In the genomic region with DNA sequence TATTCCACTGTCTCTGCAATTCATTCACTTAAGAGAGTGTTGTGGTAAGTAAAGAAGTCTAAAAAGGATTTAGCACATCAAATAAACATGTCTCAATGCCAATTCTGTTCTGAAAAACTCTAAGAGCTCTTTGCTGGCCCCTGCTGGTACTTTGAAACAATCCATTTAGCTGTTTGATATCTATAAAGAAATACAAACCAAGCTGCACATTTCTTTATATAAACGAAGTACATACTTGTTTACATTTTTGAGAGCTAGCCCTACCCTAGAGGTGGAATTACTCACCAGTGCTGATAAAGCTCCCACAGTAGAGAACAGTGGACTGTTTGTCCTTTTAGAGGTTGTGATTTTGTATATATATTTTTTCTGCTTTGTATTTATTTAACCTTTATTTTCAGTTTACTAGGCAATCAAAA, we compare ENCODE assay signal across 8 cellular contexts.
DNase-seq lines count a peak whose midpoint lies in the region; ATAC-seq, FAIRE-seq and TF ChIP-seq lines count a peak whose summit lies in the region.

No MANE protein-coding gene starts in this region.

- H3K27ac ChIP-seq in CD4-positive, CD25-positive, alpha-beta regulatory T cell (ENCODE audit: insufficient read depth, low read length, poor library complexity, severe bottlenecking): no peak overlapping the region
- no peak overlapping the region for H3K27ac ChIP-seq in HCT116 (ENCODE audit: low read depth, low read length)
- H3K27ac ChIP-seq in pancreas: no peak overlapping the region

- H3K9me2 ChIP-seq in HCT116 (ENCODE audit: insufficient read depth): no peaks in the 10 kb centered on the region

- no peaks in the 10 kb centered on the region for H3K79me2 ChIP-seq in HCT116 (ENCODE audit: insufficient read depth, low read length)

- no peaks in the 10 kb centered on the region for H3K27me3 Mint-ChIP-seq in CD4-positive, CD25-positive, alpha-beta regulatory T cell

- H3K4me3 Mint-ChIP-seq in CD4-positive, CD25-positive, alpha-beta regulatory T cell: no peak overlapping the region

- TF ChIP-seq RAD21 in HCT116 (IDR thresholded peaks at IDR 0.05; ENCODE audit: low read depth): peak; percentile 35

- RAD21 ChIA-PET in HCT116 (lab: Charles Lee; ENCODE audit: low non-redundant PET in 1 of 2, low total read pairs in 2 of 2, uncharacterized antibody in 2 of 2, unreplicated experiment in 2 of 2): interaction anchor here (0.7 to 1.1 kb wide), 2 partner anchors 10 to 20 kb away, joined by 3 to 5 read pairs; no protein-coding TSS in a partner anchor

- no peak overlapping the region for H3K27ac Mint-ChIP-seq in CD4-positive, CD25-positive, alpha-beta regulatory T cell

- BruUV-seq in HCT116 (replicated peaks; lab: Mats Ljungman, UMichigan): no TSS peak

- peak in 2 of 3 donors; percentile 16 to 57 for DNase-seq in CD4-positive, CD25-positive, alpha-beta regulatory T cell
- peak; percentile 35 for DNase-seq in HCT116 (ENCODE audit: low read depth, low spot score)
- peak; percentile 69 for DNase-seq in RKO (ENCODE audit: low spot score)
- peak in 1 of 6 donors; percentile 15 for DNase-seq in pancreas
- no peak for DNase-seq in cerebellum (ENCODE audit: low spot score)

- POLR2A ChIA-PET in HCT116 (lab: Charles Lee): interaction anchor here (2.0 kb wide), 1 partner anchor 10 kb away, joined by 6 read pairs; no protein-coding TSS in a partner anchor

- TF ChIP-seq POLR2A in HCT116 (IDR thresholded peaks at IDR 0.05; ENCODE audit: borderline replicate concordance, extremely low read depth, insufficient read depth, insufficient read length): no peak

- H3K36me3 Mint-ChIP-seq in CD4-positive, CD25-positive, alpha-beta regulatory T cell: no peaks in the 10 kb centered on the region

- H3K4me3 ChIP-seq in CD4-positive, CD25-positive, alpha-beta regulatory T cell (ENCODE audit: low read depth, low read length): no peak overlapping the region
- H3K4me3 ChIP-seq in HCT116 (replicated peaks in 1 of 2; ENCODE audit: low read depth in 1 of 2, low read length in 2 of 2) (no peak overlapping the region), pancreas (no peak overlapping the region)

- H3K4me1 Mint-ChIP-seq in CD4-positive, CD25-positive, alpha-beta regulatory T cell: peaks cover 0 to 4% (median 2%) of the 10 kb centered on the region in 4 donors

- no peaks in the 10 kb centered on the region for H3K4me1 ChIP-seq in CD4-positive, CD25-positive, alpha-beta regulatory T cell (ENCODE audit: control insufficient read depth, insufficient read depth, low read length, poor library complexity, severe bottlenecking)
- peaks cover 6% of the 10 kb centered on the region in 2 experiments; a peak in 3 of 4 replicates for H3K4me1 ChIP-seq in HCT116 (ENCODE audit: control insufficient read depth in 1 of 2, insufficient read depth in 2 of 2, low read length in 2 of 2)
- H3K4me1 ChIP-seq in pancreas: no peaks in the 10 kb centered on the region

- H3K36me3 ChIP-seq in CD4-positive, CD25-positive, alpha-beta regulatory T cell (ENCODE audit: control insufficient read depth, insufficient read depth, low read length): no peaks in the 10 kb centered on the region
- no peaks in the 10 kb centered on the region for H3K36me3 ChIP-seq in HCT116 (ENCODE audit: control insufficient read depth in 1 of 2, insufficient read depth in 2 of 2, low read length in 2 of 2)
- no peaks in the 10 kb centered on the region for H3K36me3 ChIP-seq in pancreas

- CTCF ChIA-PET in HCT116 (lab: Charles Lee): interaction anchor here (0.9 to 3.4 kb wide), 10 partner anchors 9 to 269 kb away, joined by 3 to 23 read pairs (median 5); no protein-coding TSS in a partner anchor

- ATAC-seq in CD4-positive, CD25-positive, alpha-beta regulatory T cell (ENCODE audit: low read depth in 2 of 2): peak; percentile 18 to 37
- peak; percentile 73 for ATAC-seq in HCT116
- peak; percentile 42 for ATAC-seq in esophagus mucosa
- peak; percentile 43 to 82 (median 70) for ATAC-seq in pancreas
- ATAC-seq in HG03520 (IDR thresholded peaks at IDR 0.05; ENCODE audit: unreplicated experiment): no peak
- no peak for ATAC-seq in GM19467 (IDR thresholded peaks at IDR 0.05; ENCODE audit: unreplicated experiment)

- H3K4me2 ChIP-seq in HCT116 (ENCODE audit: low read length): no peak overlapping the region

- no peak overlapping the region for H2AFZ ChIP-seq in HCT116 (ENCODE audit: low read depth, low read length, poor library complexity, severe bottlenecking)

- no peaks in the 10 kb centered on the region for H3K9me3 ChIP-seq in CD4-positive, CD25-positive, alpha-beta regulatory T cell (ENCODE audit: control insufficient read depth in 2 of 2, low read length in 2 of 2)
- no peaks in the 10 kb centered on the region for H3K9me3 ChIP-seq in HCT116 (ENCODE audit: control insufficient read depth in 1 of 2, insufficient read depth in 1 of 2, low read depth in 1 of 2, low read length in 2 of 2)
- H3K9me3 ChIP-seq in pancreas: no peaks in the 10 kb centered on the region

- intact Hi-C loops in HCT116 (cut with micrococcal nuclease) (no loop called here), pancreas (cut with DNase I) (no loop called here)

- H3K9me3 Mint-ChIP-seq in CD4-positive, CD25-positive, alpha-beta regulatory T cell: no peaks in the 10 kb centered on the region

- H4K20me1 ChIP-seq in HCT116 (ENCODE audit: insufficient read depth): no peaks in the 10 kb centered on the region

- WGBS in pancreas, 2 donors: 0 to 3% methylated on average over 1 of the region's 1 CpG

- TF ChIP-seq CTCF in HCT116 (IDR thresholded peaks at IDR 0.05 in 2 of 3, conservative IDR thresholded peaks at IDR 0.05 in 1 of 3; ENCODE audit: borderline replicate concordance in 1 of 3, insufficient read depth in 1 of 3, low read depth in 2 of 3, low read length in 2 of 3) (peak; percentile 32 to 65 (median 63); a peak in 5 of 6 replicates), pancreas (IDR thresholded peaks at IDR 0.05) (peak in 2 of 4 donors; percentile 26 to 27)

- H3K9ac ChIP-seq in HCT116 (ENCODE audit: low read length): no peak overlapping the region

- FAIRE-seq in pancreas (lab: Jason Lieb, UNC): peak; percentile 82

- H3K27me3 ChIP-seq in CD4-positive, CD25-positive, alpha-beta regulatory T cell (ENCODE audit: control insufficient read depth, insufficient read depth, low read length): no peaks in the 10 kb centered on the region
- H3K27me3 ChIP-seq in HCT116 (ENCODE audit: insufficient read depth, low read length) (no peaks in the 10 kb centered on the region), pancreas (no peaks in the 10 kb centered on the region)

TF ChIP-seq in HCT116, 20 proteins besides CTCF, POLR2A, EP300 and RAD21:
- TF ChIP-seq ATF3 (IDR thresholded peaks at IDR 0.05): no peak
- TF ChIP-seq ELF1 (IDR thresholded peaks at IDR 0.05; ENCODE audit: borderline replicate concordance, low read depth): no peak
- TF ChIP-seq, protein P1, sequence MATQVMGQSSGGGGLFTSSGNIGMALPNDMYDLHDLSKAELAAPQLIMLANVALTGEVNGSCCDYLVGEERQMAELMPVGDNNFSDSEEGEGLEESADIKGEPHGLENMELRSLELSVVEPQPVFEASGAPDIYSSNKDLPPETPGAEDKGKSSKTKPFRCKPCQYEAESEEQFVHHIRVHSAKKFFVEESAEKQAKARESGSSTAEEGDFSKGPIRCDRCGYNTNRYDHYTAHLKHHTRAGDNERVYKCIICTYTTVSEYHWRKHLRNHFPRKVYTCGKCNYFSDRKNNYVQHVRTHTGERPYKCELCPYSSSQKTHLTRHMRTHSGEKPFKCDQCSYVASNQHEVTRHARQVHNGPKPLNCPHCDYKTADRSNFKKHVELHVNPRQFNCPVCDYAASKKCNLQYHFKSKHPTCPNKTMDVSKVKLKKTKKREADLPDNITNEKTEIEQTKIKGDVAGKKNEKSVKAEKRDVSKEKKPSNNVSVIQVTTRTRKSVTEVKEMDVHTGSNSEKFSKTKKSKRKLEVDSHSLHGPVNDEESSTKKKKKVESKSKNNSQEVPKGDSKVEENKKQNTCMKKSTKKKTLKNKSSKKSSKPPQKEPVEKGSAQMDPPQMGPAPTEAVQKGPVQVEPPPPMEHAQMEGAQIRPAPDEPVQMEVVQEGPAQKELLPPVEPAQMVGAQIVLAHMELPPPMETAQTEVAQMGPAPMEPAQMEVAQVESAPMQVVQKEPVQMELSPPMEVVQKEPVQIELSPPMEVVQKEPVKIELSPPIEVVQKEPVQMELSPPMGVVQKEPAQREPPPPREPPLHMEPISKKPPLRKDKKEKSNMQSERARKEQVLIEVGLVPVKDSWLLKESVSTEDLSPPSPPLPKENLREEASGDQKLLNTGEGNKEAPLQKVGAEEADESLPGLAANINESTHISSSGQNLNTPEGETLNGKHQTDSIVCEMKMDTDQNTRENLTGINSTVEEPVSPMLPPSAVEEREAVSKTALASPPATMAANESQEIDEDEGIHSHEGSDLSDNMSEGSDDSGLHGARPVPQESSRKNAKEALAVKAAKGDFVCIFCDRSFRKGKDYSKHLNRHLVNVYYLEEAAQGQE (IDR thresholded peaks at IDR 0.05; ENCODE audit: low read depth): no peak
- TF ChIP-seq SIN3A (IDR thresholded peaks at IDR 0.05; ENCODE audit: low read depth): no peak
- TF ChIP-seq EZH2 (IDR thresholded peaks at IDR 0.05): no peak
- TF ChIP-seq POLR2AphosphoS5 (IDR thresholded peaks at IDR 0.05; ENCODE audit: low read depth, low read length): no peak
- no peak for TF ChIP-seq ZFX (IDR thresholded peaks at IDR 0.05)

Comparison
In these comparisons a context has a peak if more than half of its experiments do, and no peak if none do; other contexts are left out.
1. ATAC-seq: peak in CD4-positive, CD25-positive, alpha-beta regulatory T cell (2 of 2), HCT116 (single experiment), esophagus mucosa (single experiment) and pancreas (4 of 4); none in HG03520 (single experiment) and GM19467 (single experiment).